In genomic region chr7:90596745-90597526, GRCh38 we compare ENCODE assay signal across 8 cellular contexts. TPM values are rescaled to one million over a fixed set of nuclear protein-coding genes. Genes with fewer than 3 reads are reported as not detected.
DNase-seq lines count a peak whose midpoint lies in the region; ATAC-seq and TF ChIP-seq lines count a peak whose summit lies in the region.

No MANE protein-coding gene starts in this region.

- TF ChIP-seq CTCF in AG10803 (conservative IDR thresholded peaks at IDR 0.05; ENCODE audit: low read length) (no peak), mucosa of descending colon (IDR thresholded peaks at IDR 0.05) (no peak)

- intact Hi-C loops in mucosa of descending colon (cut with DNase I, micrococcal nuclease) = no loop called here

- H3K36me3 ChIP-seq in NT2/D1 (ENCODE audit: insufficient read depth, insufficient read length, low read length) (no peaks in the 10 kb centered on the region), mucosa of descending colon (ENCODE audit: low read depth) (no peaks in the 10 kb centered on the region)
- no peaks in the 10 kb centered on the region for H3K36me3 ChIP-seq in effector memory CD4-positive, alpha-beta T cell (ENCODE audit: control insufficient read depth, insufficient read depth, low read length)

- peak; percentile 23 for ATAC-seq in GM18502 (IDR thresholded peaks at IDR 0.05; ENCODE audit: poor library complexity, unreplicated experiment)
- ATAC-seq in HG02884 (IDR thresholded peaks at IDR 0.05; ENCODE audit: unreplicated experiment) = peak; percentile 18
- ATAC-seq in mucosa of descending colon = peak; percentile 4

- no peak overlapping the region for H3K27ac ChIP-seq in effector memory CD4-positive, alpha-beta T cell (ENCODE audit: insufficient read depth, low read length, poor library complexity, severe bottlenecking)

- H3K27me3 ChIP-seq in NT2/D1 (ENCODE audit: insufficient read depth, insufficient read length) = peaks cover 14% of the 10 kb centered on the region
- peaks cover 10% of the 10 kb centered on the region for H3K27me3 ChIP-seq in effector memory CD4-positive, alpha-beta T cell (replicated peaks; ENCODE audit: control insufficient read depth, insufficient read depth, low read length, poor library complexity, severe bottlenecking)

- H3K4me3 ChIP-seq in AG10803 (ENCODE audit: low read length) = peak overlapping the region; percentile 69
- H3K4me3 ChIP-seq in NT2/D1 (ENCODE audit: insufficient read length, low read depth) = peak overlapping the region; percentile 74
- peak overlapping the region; percentile 29 for H3K4me3 ChIP-seq in effector memory CD4-positive, alpha-beta T cell (ENCODE audit: insufficient read depth, low read depth, low read length, poor library complexity, severe bottlenecking)
- H3K4me3 ChIP-seq in mucosa of descending colon = peak overlapping the region; percentile 12

- no peaks in the 10 kb centered on the region for H3K4me1 ChIP-seq in NT2/D1 (ENCODE audit: insufficient read depth, insufficient read length)
- peaks cover 2% of the 10 kb centered on the region for H3K4me1 ChIP-seq in effector memory CD4-positive, alpha-beta T cell (ENCODE audit: control insufficient read depth, insufficient read depth, low read length, poor library complexity, severe bottlenecking)
- H3K4me1 ChIP-seq in mucosa of descending colon (ENCODE audit: low read depth) = no peaks in the 10 kb centered on the region

- DNase-seq in AG10803 (ENCODE audit: low read depth) (peak; percentile 40), NT2/D1 (ENCODE audit: low read depth, low spot score) (no peak), mucosa of descending colon (no peak), UCSD-AML1 (lab: John Stamatoyannopoulos, UW; ENCODE audit: unreplicated experiment) (no peak), inferior parietal cortex (ENCODE audit: extremely low spot score) (no peak)
- DNase-seq in effector memory CD4-positive, alpha-beta T cell = no peak

- peak overlapping the region; percentile 77 for H3K9ac ChIP-seq in NT2/D1 (ENCODE audit: insufficient read length, low read depth)

- H3K9me3 ChIP-seq in NT2/D1 (ENCODE audit: insufficient read depth, low read length) = no peaks in the 10 kb centered on the region
- no peaks in the 10 kb centered on the region for H3K9me3 ChIP-seq in effector memory CD4-positive, alpha-beta T cell (ENCODE audit: control insufficient read depth, low read length)
- no peaks in the 10 kb centered on the region for H3K9me3 ChIP-seq in mucosa of descending colon

RNA-seq across cellular contexts. Expression of gene CDK14, which starts 0.8 kb away (rescaled TPM):
- total RNA-seq in mucosa of descending colon = 10 to 100 TPM in 1 of 3 donors, 1 to 10 TPM in 2; 5.4 to 24.4 (median 5.6) TPM

Comparison
In these comparisons a context has a peak if more than half of its experiments do, and no peak if none do; other contexts are left out.
1. H3K4me3 ChIP-seq: peak in every context shown above with its lines; median percentile 74 in NT2/D1; 69 in AG10803; 29 in effector memory CD4-positive, alpha-beta T cell; 12 in mucosa of descending colon.